Comparison of ENCODE assay signal across 21 cellular contexts in genomic region chr11:65797711-65798110, GRCh38. TPM values are rescaled to one million over a fixed set of nuclear protein-coding genes. Genes with fewer than 3 reads are reported as not detected.
"Had no signal": no experiment of that assay in that cellular context is flagged by ENCODE, and none has a peak within 500 bp of the region (broad histone marks: within the 10 kb centered on the region; RNA-seq: fewer than 3 reads in every experiment).

No MANE protein-coding gene starts in this region.

- H3K36me3 Mint-ChIP-seq: naive B cell; stimulated activated naive B cell treated with anti-CD40 and anti-IgM and Interleukin-4, amounts not matched to agents 10 μg/mL and 1 μg/mL and 100 μg/mL, for 72 hours; type B pancreatic cell had no signal

- ATAC-seq: right lobe of liver; stimulated activated naive B cell treated with anti-CD40 and anti-IgM and Interleukin-4, amounts not matched to agents 10 μg/mL and 1 μg/mL and 100 μg/mL, for 72 hours; stimulated activated naive CD8-positive, alpha-beta T cell treated with anti-CD3 and anti-CD28 coated beads, Interleukin-15, amount 100 ng/mL, for 72 hours had no signal

- H3K4me3 Mint-ChIP-seq: naive B cell; nephron; stimulated activated naive B cell treated with anti-CD40 and anti-IgM and Interleukin-4, amounts not matched to agents 10 μg/mL and 1 μg/mL and 100 μg/mL, for 72 hours; stimulated activated naive CD8-positive, alpha-beta T cell treated with anti-CD3 and anti-CD28 coated beads, Interleukin-15, amount 100 ng/mL, for 72 hours; type B pancreatic cell had no signal

- H3K27ac Mint-ChIP-seq: nephron; stimulated activated naive B cell treated with anti-CD40 and anti-IgM and Interleukin-4, amounts not matched to agents 10 μg/mL and 1 μg/mL and 100 μg/mL, for 72 hours had no signal

- H3K27me3 ChIP-seq: right lobe of liver had no signal

- H3K4me1 Mint-ChIP-seq: naive B cell, nephron had no signal

- H3K36me3 ChIP-seq: heart left ventricle, right lobe of liver, thoracic aorta had no signal

- H3K4me1 ChIP-seq: heart left ventricle, psoas muscle, right lobe of liver had no signal

- H3K4me3 ChIP-seq: coronary artery, heart left ventricle, psoas muscle, right lobe of liver, thoracic aorta had no signal

- DNase-seq: effector CD4-positive, alpha-beta T cell; hippocampal formation; midbrain; naive B cell; psoas muscle; retina; right lobe of liver; stimulated activated CD4-positive, alpha-beta T cell treated with anti-CD3 and anti-CD28 coated beads, Interleukin-2, amount 100 ng/mL, for 24 hours; stimulated activated CD4-positive, alpha-beta T cell treated with anti-CD3 and anti-CD28 coated beads, Interleukin-4, amount 100 ng/mL, for 4 hours; stimulated activated naive B cell treated with anti-CD40 and anti-IgM and Interleukin-4, amounts not matched to agents 10 μg/mL and 1 μg/mL and 100 μg/mL, for 72 hours; stimulated activated naive CD8-positive, alpha-beta T cell treated with anti-CD3 and anti-CD28 coated beads, Interleukin-15, amount 100 ng/mL, for 72 hours had no signal

- H3K9me3 ChIP-seq: heart left ventricle, psoas muscle, right lobe of liver, thoracic aorta had no signal

- H3K27ac ChIP-seq: coronary artery, heart left ventricle, psoas muscle, right lobe of liver, thoracic aorta had no signal

- H3K9me3 Mint-ChIP-seq: naive B cell; nephron; stimulated activated naive B cell treated with anti-CD40 and anti-IgM and Interleukin-4, amounts not matched to agents 10 μg/mL and 1 μg/mL and 100 μg/mL, for 72 hours; stimulated activated naive CD8-positive, alpha-beta T cell treated with anti-CD3 and anti-CD28 coated beads, Interleukin-15, amount 100 ng/mL, for 72 hours; type B pancreatic cell had no signal

RNA-seq across cellular contexts. Expression of gene OVOL1, which starts 10.8 kb away (rescaled TPM):
- total RNA-seq: dermis microvascular lymphatic vessel endothelial cell, fibroblast of lung, glomerular endothelial cell, heart left ventricle, omental fat pad, psoas muscle, right lobe of liver, skeletal muscle tissue had no signal

RNA-seq across cellular contexts. Expression of gene SNX32, which starts 36.1 kb away (rescaled TPM):
- total RNA-seq: glomerular endothelial cell, psoas muscle had no signal
